In the genomic region with DNA sequence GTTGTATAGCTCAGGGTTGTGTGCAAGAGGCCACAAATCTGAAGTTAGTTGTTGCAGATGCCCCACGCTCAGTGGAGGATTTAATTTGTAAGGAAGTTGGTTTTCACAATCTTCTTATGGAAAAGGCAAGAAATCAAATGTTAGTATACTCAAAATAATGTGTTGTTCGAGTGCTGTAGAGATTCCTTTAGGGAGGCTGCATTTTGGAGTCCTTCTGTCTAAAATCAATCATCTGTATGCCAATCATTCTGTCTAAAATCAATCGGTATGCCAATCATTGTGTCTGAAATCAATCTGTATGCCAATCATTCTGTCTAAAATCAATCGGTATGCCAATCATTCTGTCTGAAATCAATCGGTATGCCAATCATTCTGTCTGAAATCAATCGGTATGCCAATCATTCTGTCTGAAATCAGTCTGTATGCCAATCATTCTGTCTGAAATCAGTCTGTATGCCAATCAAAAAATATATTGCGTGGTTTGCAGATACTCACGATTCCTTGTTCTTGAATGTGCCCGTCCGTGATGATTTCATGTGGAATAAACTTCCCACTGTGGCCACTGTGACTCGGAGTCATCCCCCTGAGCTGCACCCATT, we compare ENCODE assay signal across 2 cellular contexts. TPM values are rescaled to one million over a fixed set of nuclear protein-coding genes. Genes with fewer than 3 reads are reported as not detected.
"Had no signal": no experiment of that assay in that cellular context is flagged by ENCODE, and none has a peak within 500 bp of the region (broad histone marks: within the 10 kb centered on the region; RNA-seq: fewer than 3 reads in every experiment).

No MANE protein-coding gene starts in this region.

RNA-seq across cellular contexts. Expression of gene VIPR2, which starts 19.1 kb away (rescaled TPM):
- total RNA-seq: G401, GM12878 had no signal
- polyA plus RNA-seq: GM12878 had no signal
